Comparison of ENCODE assay signal across 11 cellular contexts in the genomic region with DNA sequence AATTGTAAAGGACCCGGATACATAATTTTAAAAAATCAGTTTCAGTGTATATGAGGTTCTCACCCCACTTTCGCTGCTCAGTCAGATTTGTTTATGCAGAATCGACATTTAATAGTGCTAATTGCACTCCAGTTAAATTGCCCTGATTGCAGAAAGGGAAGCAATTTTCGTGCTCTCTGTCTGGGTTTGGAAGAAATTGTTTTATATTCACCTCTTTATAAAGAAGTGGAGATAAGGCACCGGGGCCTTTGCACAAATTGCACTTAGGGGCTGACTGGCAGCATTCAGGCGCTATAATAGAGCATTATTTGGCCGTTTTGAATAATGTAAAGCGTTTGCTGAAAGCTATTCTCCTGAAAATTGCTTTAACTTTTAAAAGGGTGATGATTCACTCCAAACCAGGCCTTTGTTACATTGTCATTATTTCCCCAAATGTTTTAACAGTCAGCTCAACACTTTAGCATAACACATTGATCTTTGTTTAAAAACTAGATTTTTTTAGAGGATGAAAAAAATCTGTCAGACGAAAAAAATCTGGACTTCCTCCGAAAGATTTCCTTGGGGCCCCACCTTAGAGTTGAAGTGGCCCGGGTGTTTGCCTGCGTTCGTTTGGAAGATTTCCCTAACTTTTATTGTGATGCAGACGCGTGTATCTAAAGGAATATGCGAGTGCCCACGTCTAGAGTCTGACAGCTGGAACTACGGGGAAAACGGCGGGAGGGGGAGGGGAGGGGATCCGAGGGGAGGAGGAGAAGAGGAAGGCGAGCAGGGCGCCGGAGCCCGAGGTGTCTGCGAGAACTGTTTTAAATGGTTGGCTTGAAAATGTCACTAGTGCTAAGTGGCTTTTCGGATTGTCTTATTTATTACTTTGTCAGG.
DNase-seq lines count a peak whose midpoint lies in the region; ATAC-seq lines count a peak whose summit lies in the region.
"Had no signal": no experiment of that assay in that cellular context is flagged by ENCODE, and none has a peak within 500 bp of the region (broad histone marks: within the 10 kb centered on the region; RNA-seq: fewer than 3 reads in every experiment).

No MANE protein-coding gene starts in this region.

- H3K4me1 Mint-ChIP-seq in stimulated activated memory B cell treated with anti-CD40 and anti-IgM and Interleukin-4, amounts not matched to agents 10 μg/mL and 1 μg/mL and 100 μg/mL, for 72 hours = peaks cover 40% of the 10 kb centered on the region

- peaks cover 38% of the 10 kb centered on the region for H3K4me1 ChIP-seq in neuron (ENCODE audit: insufficient read depth, low read length)

- peak in 2 of 3 experiments; percentile 7 to 43 for DNase-seq in NCI-H1417 (lab: John Stamatoyannopoulos, UW)
- no peak for DNase-seq in NCI-H1417 treated with DMSO at 0.1 percent for 48 hours (lab: John Stamatoyannopoulos, UW)
- DNase-seq in NCI-H1436 treated with DMSO at 0.1 percent for 48 hours (lab: John Stamatoyannopoulos, UW) = peak; percentile 48
- DNase-seq in astrocyte of the hippocampus (ENCODE audit: low read depth, low spot score) = peak; percentile 12
- DNase-seq in stimulated activated CD4-positive, alpha-beta T cell treated with anti-CD3 and anti-CD28 coated beads, Interleukin-15, amount 100 ng/mL, for 24 hours = no peak
- DNase-seq in glomerular visceral epithelial cell (ENCODE audit: extremely low spot score) = no peak
- DNase-seq: 8988T; effector memory CD4-positive, alpha-beta T cell; heart right ventricle had no signal

- no peak overlapping the region for H3K27ac Mint-ChIP-seq in stimulated activated memory B cell treated with anti-CD40 and anti-IgM and Interleukin-4, amounts not matched to agents 10 μg/mL and 1 μg/mL and 100 μg/mL, for 72 hours

- H2AFZ ChIP-seq in neuron (ENCODE audit: low read depth, low read length) = peak overlapping the region; percentile 9

- H3K9me3 ChIP-seq in neuron (ENCODE audit: low read length) = no peaks in the 10 kb centered on the region
- H3K9me3 ChIP-seq: heart right ventricle had no signal

- H3K36me3 Mint-ChIP-seq in stimulated activated memory B cell treated with anti-CD40 and anti-IgM and Interleukin-4, amounts not matched to agents 10 μg/mL and 1 μg/mL and 100 μg/mL, for 72 hours = no peaks in the 10 kb centered on the region

- peak overlapping the region; percentile 48 for H3K4me3 ChIP-seq in neuron (ENCODE audit: low read length)
- H3K4me3 ChIP-seq: heart right ventricle had no signal

- H3K27me3 Mint-ChIP-seq in stimulated activated memory B cell treated with anti-CD40 and anti-IgM and Interleukin-4, amounts not matched to agents 10 μg/mL and 1 μg/mL and 100 μg/mL, for 72 hours = peaks cover 75% of the 10 kb centered on the region

- H3K27me3 ChIP-seq in neuron (ENCODE audit: insufficient read depth, low read length) = peaks cover 41% of the 10 kb centered on the region

- no peaks in the 10 kb centered on the region for H3K9me3 Mint-ChIP-seq in stimulated activated memory B cell treated with anti-CD40 and anti-IgM and Interleukin-4, amounts not matched to agents 10 μg/mL and 1 μg/mL and 100 μg/mL, for 72 hours

- no peaks in the 10 kb centered on the region for H3K36me3 ChIP-seq in neuron (ENCODE audit: insufficient read depth, low read length)

- no peak overlapping the region for H3K4me3 Mint-ChIP-seq in stimulated activated memory B cell treated with anti-CD40 and anti-IgM and Interleukin-4, amounts not matched to agents 10 μg/mL and 1 μg/mL and 100 μg/mL, for 72 hours

- ATAC-seq in stimulated activated memory B cell treated with anti-CD40 and anti-IgM and Interleukin-4, amounts not matched to agents 10 μg/mL and 1 μg/mL and 100 μg/mL, for 72 hours = no peak
- ATAC-seq: heart right ventricle had no signal

Comparison
In these comparisons a context has a peak if more than half of its experiments do, and no peak if none do; other contexts are left out.
1. DNase-seq: peak in NCI-H1417 (2 of 3), NCI-H1436 treated with DMSO at 0.1 percent for 48 hours (single experiment) and astrocyte of the hippocampus (single experiment); none in NCI-H1417 treated with DMSO at 0.1 percent for 48 hours (single experiment), stimulated activated CD4-positive, alpha-beta T cell treated with anti-CD3 and anti-CD28 coated beads, Interleukin-15, amount 100 ng/mL, for 24 hours (single experiment) and glomerular visceral epithelial cell (single experiment).